ENCODE assay signal across 8 cellular contexts in the genomic region with DNA sequence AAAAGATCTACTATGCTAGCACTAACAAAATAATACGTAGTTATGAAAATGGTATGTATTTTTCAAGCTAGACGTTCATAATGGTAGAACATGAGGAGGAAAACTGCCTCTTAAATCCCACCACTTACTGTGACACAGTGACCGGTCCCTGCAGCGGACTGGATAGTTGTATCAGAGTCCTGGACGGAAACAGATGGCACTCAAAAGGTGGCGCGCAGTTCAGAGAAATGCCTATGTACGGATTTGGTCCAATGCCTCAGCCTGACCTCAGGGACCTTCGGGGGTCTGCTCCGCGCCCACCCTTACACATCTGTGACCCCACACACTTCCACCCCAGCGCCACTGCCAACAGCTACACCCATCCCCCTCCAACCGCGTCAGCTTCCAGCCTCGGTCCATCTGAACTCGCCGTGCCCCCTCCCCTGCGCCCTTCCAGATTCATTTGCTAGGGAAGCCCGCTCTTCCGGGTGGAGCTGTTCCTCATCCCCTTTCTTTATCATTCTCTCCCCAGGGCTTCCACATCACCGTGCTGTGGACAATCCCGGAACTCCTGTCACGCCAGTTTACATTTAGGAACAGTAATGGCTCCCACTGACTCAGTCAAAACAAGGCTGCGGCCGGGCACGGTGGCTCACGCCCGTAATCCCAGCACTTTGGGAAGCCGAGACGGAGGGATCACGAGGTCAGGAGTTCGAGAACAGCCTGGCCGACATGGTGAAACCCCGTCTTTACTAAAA. TPM values are rescaled to one million over a fixed set of nuclear protein-coding genes. Genes with fewer than 3 reads are reported as not detected.
DNase-seq lines count a peak whose midpoint lies in the region; ATAC-seq and TF ChIP-seq lines count a peak whose summit lies in the region.

No MANE protein-coding gene starts in this region.

- 2% methylated on average over 25 of the region's 34 CpGs for WGBS in right lobe of liver (ENCODE audit: insufficient coverage, low coverage, low lambda C conversion rate, missing lambda C conversion rate)

- TF ChIP-seq POLR2A in right lobe of liver (IDR thresholded peaks at IDR 0.05), result no peak

- in situ Hi-C loops in KBM-7 (cut with MboI; ENCODE audit: low pct_unique_long_range_greater_than_20kb, low sequenced_read_pairs), result no loop called here

- peak overlapping the region; percentile 69 to 100 (median 93) for H3K4me3 ChIP-seq in dorsolateral prefrontal cortex
- H3K4me3 ChIP-seq in right lobe of liver, result peak overlapping the region; percentile 88 to 98 (median 93)

- intact Hi-C loops in dorsolateral prefrontal cortex (cut with DNase I) (loop anchor here (2.0 kb wide), 2 partner anchors 15 to 17 kb away; a partner anchor contains a TSS), right lobe of liver (cut with DNase I) (no loop called here)

- no peaks in the 10 kb centered on the region for H3K27me3 ChIP-seq in dorsolateral prefrontal cortex
- H3K27me3 ChIP-seq in right lobe of liver, result no peaks in the 10 kb centered on the region

- peaks cover 12 to 23% (median 14%) of the 10 kb centered on the region in 4 donors for H3K36me3 ChIP-seq in right lobe of liver

- DNase-seq in NCI-H2081 (lab: John Stamatoyannopoulos, UW) (peak; percentile 17 to 27), NCI-H2081 treated with DMSO at 0.1 percent for 48 hours (lab: John Stamatoyannopoulos, UW) (no peak), KBM-7 (peak; percentile 69), dorsolateral prefrontal cortex (peak in 5 of 10 donors; percentile 37 to 75 (median 56)), right lobe of liver (peak in 2 of 3 donors; percentile 61 to 66), activated gamma-delta T cell treated with Interleukin-2 at 50 U/mL for 16 hours (no peak)
- DNase-seq in stimulated activated CD4-positive, alpha-beta T cell treated with anti-CD3 and anti-CD28 coated beads, TNF-alpha, amount 100 ng/mL, for 48 hours (ENCODE audit: low read depth in 3 of 3), result peak in 2 of 3 donors; percentile 33 to 44

- H3K4me1 ChIP-seq in right lobe of liver, result peaks cover 0 to 37% (median 5%) of the 10 kb centered on the region in 4 donors

- TF ChIP-seq CTCF in VCaP (conservative IDR thresholded peaks at IDR 0.05) (no peak), dorsolateral prefrontal cortex (IDR thresholded peaks at IDR 0.05 in 54 of 56, conservative IDR thresholded peaks at IDR 0.05 in 2 of 56; ENCODE audit: low read depth in 1 of 56, partially characterized antibody in 56 of 56) (no peak), right lobe of liver (IDR thresholded peaks at IDR 0.05) (no peak)

- H3K9me3 ChIP-seq in right lobe of liver, result no peaks in the 10 kb centered on the region

- peak; percentile 34 to 41 (median 36) for ATAC-seq in right lobe of liver

- H3K27ac ChIP-seq in VCaP (peak overlapping the region; percentile 96), dorsolateral prefrontal cortex (peak overlapping the region; percentile 83 to 99 (median 97)), right lobe of liver (peak overlapping the region; percentile 72 to 95 (median 87))

RNA-seq across cellular contexts. Expression of a gene that starts 0.8 kb away (rescaled TPM):
- total RNA-seq in dorsolateral prefrontal cortex, result 100 to 1,000 TPM; 122 to 322 (median 204) TPM
- 10 to 100 TPM; 29.8 to 66.3 (median 41.1) TPM for total RNA-seq in right lobe of liver

RNA-seq across cellular contexts. Expression of a gene that starts 15.4 kb away (rescaled TPM):
- total RNA-seq in dorsolateral prefrontal cortex, result 1 to 10 TPM in 119 of 120 experiments, under 1 TPM in 1; 0.94 to 5.4 (median 3.1) TPM
- 1 to 10 TPM; 1.5 to 5.7 (median 3.3) TPM for total RNA-seq in right lobe of liver

RNA-seq across cellular contexts. Expression of a gene that starts 24.9 kb away (rescaled TPM):
- total RNA-seq in dorsolateral prefrontal cortex (10 to 100 TPM in 2 of 120 experiments, 1 to 10 TPM in 116, under 1 TPM in 2; 0.66 to 11.0 (median 3.4) TPM), right lobe of liver (1 to 10 TPM; 1.3 to 3.7 (median 2.0) TPM)

RNA-seq across cellular contexts. Expression of a gene that starts 32.9 kb away (rescaled TPM):
- total RNA-seq in dorsolateral prefrontal cortex, result 100 to 1,000 TPM; 150 to 805 (median 333) TPM
- total RNA-seq in right lobe of liver, result under 1 TPM in 5 of 6 experiments, not detected in 1; 0.30 to 0.93 (median 0.35) TPM

RNA-seq across cellular contexts. Expression of a gene that starts 54.4 kb away (rescaled TPM):
- total RNA-seq in dorsolateral prefrontal cortex (1 to 10 TPM in 26 of 120 experiments, under 1 TPM in 5, not detected in 89; 0.62 to 2.7 (median 1.3) TPM), right lobe of liver (under 1 TPM in 1 of 6 experiments, not detected in 5; 0.38 TPM)

Comparison
In these comparisons a context has a peak if more than half of its experiments do, and no peak if none do; other contexts are left out.
1. DNase-seq: peak in NCI-H2081 (2 of 2), KBM-7 (single experiment), right lobe of liver (2 of 3) and stimulated activated CD4-positive, alpha-beta T cell treated with anti-CD3 and anti-CD28 coated beads, TNF-alpha, amount 100 ng/mL, for 48 hours (2 of 3); none in NCI-H2081 treated with DMSO at 0.1 percent for 48 hours (single experiment) and activated gamma-delta T cell treated with Interleukin-2 at 50 U/mL for 16 hours (single experiment).
2. intact Hi-C loops: an anchor here in dorsolateral prefrontal cortex (2.0 kb wide); none called in right lobe of liver.
3. Peak in every context shown above with its lines, with median percentiles within 50 percentile points of each other: H3K27ac ChIP-seq.